ENCODE assay signal across 1 cellular context in the genomic region with DNA sequence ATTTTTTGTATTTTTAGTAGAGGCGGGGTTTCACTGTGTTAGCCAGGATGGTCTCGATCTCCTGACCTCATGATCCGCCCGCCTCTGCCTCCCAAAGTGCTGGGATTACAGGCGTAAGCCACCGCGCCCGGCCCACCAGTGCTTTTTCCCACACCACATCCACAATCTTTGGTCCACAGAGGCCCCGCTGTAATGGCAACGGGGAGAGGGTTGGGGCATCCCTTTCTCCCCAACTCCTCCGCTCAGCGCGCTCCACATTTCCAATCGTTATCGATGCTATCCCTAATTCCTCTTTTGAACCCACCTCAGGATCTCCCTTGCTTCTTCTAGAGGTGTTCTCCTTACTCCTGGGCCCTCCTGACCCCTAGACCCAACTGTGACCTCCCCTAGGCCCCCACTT.
TF ChIP-seq lines count a peak whose summit lies in the region.

No MANE protein-coding gene starts in this region.

TF ChIP-seq in K562, 482 proteins besides CTCF, POLR2A, EP300 and RAD21:
- TF ChIP-seq, protein P1, sequence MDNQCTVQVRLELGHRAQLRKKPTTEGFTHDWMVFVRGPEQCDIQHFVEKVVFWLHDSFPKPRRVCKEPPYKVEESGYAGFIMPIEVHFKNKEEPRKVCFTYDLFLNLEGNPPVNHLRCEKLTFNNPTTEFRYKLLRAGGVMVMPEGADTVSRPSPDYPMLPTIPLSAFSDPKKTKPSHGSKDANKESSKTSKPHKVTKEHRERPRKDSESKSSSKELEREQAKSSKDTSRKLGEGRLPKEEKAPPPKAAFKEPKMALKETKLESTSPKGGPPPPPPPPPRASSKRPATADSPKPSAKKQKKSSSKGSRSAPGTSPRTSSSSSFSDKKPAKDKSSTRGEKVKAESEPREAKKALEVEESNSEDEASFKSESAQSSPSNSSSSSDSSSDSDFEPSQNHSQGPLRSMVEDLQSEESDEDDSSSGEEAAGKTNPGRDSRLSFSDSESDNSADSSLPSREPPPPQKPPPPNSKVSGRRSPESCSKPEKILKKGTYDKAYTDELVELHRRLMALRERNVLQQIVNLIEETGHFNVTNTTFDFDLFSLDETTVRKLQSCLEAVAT (IDR thresholded peaks at IDR 0.05): peak in 1 of 2 experiments; percentile 76; a peak in 2 of 4 replicates
- TF ChIP-seq ZFX (CRISPR knock-in tag; IDR thresholded peaks at IDR 0.05): 0 out of 2 replicates have a peak, but pooled peaks have one; percentile 0
